ENCODE assay signal across 10 cellular contexts in genomic region chr11:29119691-29120328, GRCh38.
DNase-seq lines count a peak whose midpoint lies in the region; ATAC-seq lines count a peak whose summit lies in the region.
"Had no signal": no experiment of that assay in that cellular context is flagged by ENCODE, and none has a peak within 500 bp of the region (broad histone marks: within the 10 kb centered on the region; RNA-seq: fewer than 3 reads in every experiment).

No MANE protein-coding gene starts in this region.

- peaks cover 5 to 6% of the 10 kb centered on the region in 2 donors for H3K4me1 ChIP-seq in mucosa of rectum (ENCODE audit: control insufficient read depth in 2 of 2, insufficient read depth in 2 of 2, low read length in 2 of 2)

- no peak overlapping the region for H3K9ac ChIP-seq in mucosa of rectum (ENCODE audit: low read depth in 1 of 2, low read length in 2 of 2)

- in situ Hi-C loops in G401 (cut with HindIII; ENCODE audit: low sequenced_read_pairs), result no loop called here

- DNase-seq in AG08396 (ENCODE audit: low spot score), result peak; percentile 72
- peak; percentile 89 for DNase-seq in MG63
- peak; percentile 98 for DNase-seq in dermis blood vessel endothelial cell
- DNase-seq in G401 (ENCODE audit: low spot score), result no peak
- no peak for DNase-seq in stimulated activated CD4-positive, alpha-beta T cell treated with anti-CD3 and anti-CD28 coated beads, Interleukin-4, amount 100 ng/mL, for 1 hour
- no peak for DNase-seq in cardiac septum (ENCODE audit: low spot score)
- DNase-seq: activated CD4-positive, alpha-beta T cell treated with anti-CD3 and anti-CD28 coated beads, Interleukin-2, amount 50 U/mL, for 48 hours; CD4-positive, alpha-beta memory T cell had no signal

- no peak for ATAC-seq in HG03196 (IDR thresholded peaks at IDR 0.05; ENCODE audit: unreplicated experiment)

- H3K27me3 ChIP-seq in MG63 (no peaks in the 10 kb centered on the region), mucosa of rectum (ENCODE audit: control insufficient read depth in 2 of 2, insufficient read depth in 2 of 2, low read length in 2 of 2) (no peaks in the 10 kb centered on the region)

- peak overlapping the region; percentile 9; the same call in 1 of the 2 replicates for H3K4me3 ChIP-seq in MG63
- peak overlapping the region; percentile 40 to 45 for H3K4me3 ChIP-seq in mucosa of rectum (ENCODE audit: low read length in 2 of 2)

- peak overlapping the region in 1 of 2 donors; percentile 44 for H3K27ac ChIP-seq in mucosa of rectum (ENCODE audit: low read depth in 2 of 2, low read length in 2 of 2)

- H3K9me3 ChIP-seq in MG63 (no peaks in the 10 kb centered on the region), mucosa of rectum (ENCODE audit: control insufficient read depth in 2 of 2, low read length in 2 of 2) (no peaks in the 10 kb centered on the region)

- H3K36me3 ChIP-seq in MG63 (no peaks in the 10 kb centered on the region; the same call in 1 of the 2 replicates), mucosa of rectum (ENCODE audit: control insufficient read depth in 2 of 2, insufficient read depth in 2 of 2, low read length in 2 of 2) (no peaks in the 10 kb centered on the region)

- intact Hi-C loops in cardiac septum (cut with DNase I), result no loop called here

Comparison
In these comparisons a context has a peak if more than half of its experiments do, and no peak if none do; other contexts are left out.
1. DNase-seq: peak in AG08396 (single experiment), MG63 (single experiment) and dermis blood vessel endothelial cell (single experiment); none in G401 (single experiment), stimulated activated CD4-positive, alpha-beta T cell treated with anti-CD3 and anti-CD28 coated beads, Interleukin-4, amount 100 ng/mL, for 1 hour (single experiment) and cardiac septum (single experiment).